12 cellular contexts compared by ENCODE assay signal in genomic region chr17:8855477-8856204, GRCh38. TPM values are rescaled to one million over a fixed set of nuclear protein-coding genes. Genes with fewer than 3 reads are reported as not detected.
DNase-seq lines count a peak whose midpoint lies in the region; ATAC-seq and TF ChIP-seq lines count a peak whose summit lies in the region.
"Had no signal": no experiment of that assay in that cellular context is flagged by ENCODE, and none has a peak within 500 bp of the region (broad histone marks: within the 10 kb centered on the region; RNA-seq: fewer than 3 reads in every experiment).

No MANE protein-coding gene starts in this region.

- H3K4me3 ChIP-seq in osteoblast (ENCODE audit: insufficient read depth, low read length): peak overlapping the region; percentile 36
- H3K4me3 ChIP-seq in trophoblast cell (ENCODE audit: low read depth, low read length): no peak overlapping the region
- H3K4me3 ChIP-seq: esophagus squamous epithelium had no signal

- TF ChIP-seq CTCF in osteoblast (IDR thresholded peaks at IDR 0.05; ENCODE audit: extremely low read depth, low read depth, low read length): no peak

- H3K4me2 ChIP-seq in osteoblast (ENCODE audit: insufficient read depth, low read length) (peak overlapping the region; percentile 67), trophoblast cell (ENCODE audit: low read length) (no peak overlapping the region)

- H3K4me1 ChIP-seq in osteoblast (ENCODE audit: insufficient read depth, low read length): peaks cover 40% of the 10 kb centered on the region
- H3K4me1 ChIP-seq in trophoblast cell (ENCODE audit: control insufficient read depth in 1 of 2, insufficient read depth in 2 of 2, low read length in 2 of 2): peaks cover 2 to 3% of the 10 kb centered on the region in 2 experiments

- WGBS in trophoblast cell (ENCODE audit: extremely low coverage, insufficient coverage, insufficient read length): no CpG with 5 or more reads among the region's 17 CpGs

- H3K27ac ChIP-seq in osteoblast (ENCODE audit: low read depth, low read length) (no peak overlapping the region), trophoblast cell (ENCODE audit: low read depth, low read length) (no peak overlapping the region)
- H3K27ac ChIP-seq: 22Rv1, esophagus squamous epithelium had no signal

- no peak overlapping the region for H3K9ac ChIP-seq in trophoblast cell (ENCODE audit: low read length)

- no peak overlapping the region for H3K4ac ChIP-seq in trophoblast cell (ENCODE audit: low read depth, low read length)

- H3K36me3 ChIP-seq in osteoblast (ENCODE audit: insufficient read depth, low read length) (no peaks in the 10 kb centered on the region), trophoblast cell (ENCODE audit: control insufficient read depth in 1 of 2, insufficient read depth in 2 of 2, low read length in 2 of 2) (no peaks in the 10 kb centered on the region)
- H3K36me3 ChIP-seq: esophagus squamous epithelium had no signal

- no peaks in the 10 kb centered on the region for H3K79me1 ChIP-seq in trophoblast cell (ENCODE audit: low read length)

- peak; percentile 40 for DNase-seq in DMS 273 (lab: John Stamatoyannopoulos, UW; ENCODE audit: unreplicated experiment)
- no peak for DNase-seq in DMS 273 treated with DMSO at 0.1 percent for 48 hours (lab: John Stamatoyannopoulos, UW)
- DNase-seq in osteoblast (ENCODE audit: insufficient read length, low spot score, missing footprints): no peak
- DNase-seq in SHP77 treated with DMSO at 0.1 percent for 48 hours (lab: John Stamatoyannopoulos, UW): no peak
- DNase-seq in NK-92 treated with Interleukin-12 subunit alpha and Interleukin-12 subunit beta, amount 100 ng/mL, for 24 hours (lab: John Stamatoyannopoulos, UW): no peak
- no peak for DNase-seq in trophoblast cell
- DNase-seq: DMS79, esophagus squamous epithelium, small intestine had no signal

- ATAC-seq in GM19463 (IDR thresholded peaks at IDR 0.05; ENCODE audit: unreplicated experiment): peak; percentile 38
- peak; percentile 39 for ATAC-seq in HG03159 (IDR thresholded peaks at IDR 0.05; ENCODE audit: unreplicated experiment)

- H3K79me2 ChIP-seq in osteoblast (ENCODE audit: insufficient read depth, low read length) (no peaks in the 10 kb centered on the region), trophoblast cell (ENCODE audit: control insufficient read depth, insufficient read depth, low read length, poor library complexity) (no peaks in the 10 kb centered on the region)

- H2BK12ac ChIP-seq in trophoblast cell (ENCODE audit: low read length): no peak overlapping the region

- no peak overlapping the region for H4K12ac ChIP-seq in trophoblast cell (ENCODE audit: low read depth, low read length)

- no peak overlapping the region for H2BK120ac ChIP-seq in trophoblast cell (ENCODE audit: insufficient read depth, low read length, poor library complexity)

- no peaks in the 10 kb centered on the region for H4K20me1 ChIP-seq in osteoblast (ENCODE audit: insufficient read depth, low read length)

- H3K27me3 ChIP-seq in osteoblast (ENCODE audit: insufficient read depth, low read length) (no peaks in the 10 kb centered on the region), trophoblast cell (ENCODE audit: insufficient read depth, low read length) (no peaks in the 10 kb centered on the region)

- H2AK5ac ChIP-seq in trophoblast cell (ENCODE audit: low read length): no peak overlapping the region

- H3K9me3 ChIP-seq in osteoblast (ENCODE audit: low read depth, low read length) (no peaks in the 10 kb centered on the region), trophoblast cell (ENCODE audit: insufficient read depth, low read depth, low read length) (no peaks in the 10 kb centered on the region)
- H3K9me3 ChIP-seq: esophagus squamous epithelium had no signal

- no peak overlapping the region for H3K23ac ChIP-seq in trophoblast cell (ENCODE audit: low read length)

- H2AFZ ChIP-seq in osteoblast (ENCODE audit: low read length) (no peak overlapping the region), trophoblast cell (ENCODE audit: insufficient read depth, low read length, poor library complexity) (no peak overlapping the region)

- no peak overlapping the region for H3K18ac ChIP-seq in trophoblast cell (ENCODE audit: low read length)

- H4K91ac ChIP-seq in trophoblast cell (ENCODE audit: low read depth, low read length): no peak overlapping the region

- no peak overlapping the region for H2BK5ac ChIP-seq in trophoblast cell (ENCODE audit: low read depth, low read length, poor library complexity)

- no peak overlapping the region for H3K14ac ChIP-seq in trophoblast cell (ENCODE audit: low read length)

- no peak overlapping the region for H4K8ac ChIP-seq in trophoblast cell (ENCODE audit: low read depth, low read length)

RNA-seq across cellular contexts. Expression of gene PIK3R6, which starts 11.8 kb away (rescaled TPM):
- total RNA-seq in osteoblast: not detected in 2 replicates
- 0.01 TPM in 1 of 2 replicates, not detected in the other for polyA plus RNA-seq in trophoblast cell (2013)

RNA-seq across cellular contexts. Expression of gene MFSD6L, which starts 56.5 kb away (rescaled TPM):
- total RNA-seq in osteoblast: not detected in 2 replicates
- polyA plus RNA-seq in trophoblast cell (2013): 0.48 and 0.56 TPM in 2 replicates
